8 cellular contexts compared by ENCODE assay signal in genomic region chr19:1811942-1812425, GRCh38. TPM values are rescaled to one million over a fixed set of nuclear protein-coding genes. Genes with fewer than 3 reads are reported as not detected.
DNase-seq lines count a peak whose midpoint lies in the region; ATAC-seq and TF ChIP-seq lines count a peak whose summit lies in the region.

ATP8B3 (minus strand) TSS chr19:1812276; CDS start chr19:1811736, 540 bp downstream.

- peak; percentile 56 for DNase-seq in activated T-cell treated with anti-CD3 and anti-CD28 coated beads, Interleukin-2, amount 50 U/mL, for 4 hours
- no peak for DNase-seq in activated T-cell treated with anti-CD3 and anti-CD28 coated beads, Interleukin-2, amount 50 U/mL, for 48 hours
- DNase-seq in activated B cell treated with CpG ODN at 0.5 μM for 24 hours: no peak
- peak; percentile 99 for DNase-seq in germinal center (ENCODE audit: low spot score)
- no peak for DNase-seq in smooth muscle cell (lab: John Stamatoyannopoulos, UW; ENCODE audit: unreplicated experiment)
- DNase-seq in cerebellar nuclear complex (lab: John Stamatoyannopoulos, UW): no peak
- no peak for DNase-seq in RPMI8226

- H3K9me3 ChIP-seq in smooth muscle cell (replicated peaks; ENCODE audit: low read depth): no peaks in the 10 kb centered on the region

- TF ChIP-seq CTCF in activated B cell treated with CpG ODN at 0.5 μM for 24 hours (IDR thresholded peaks at IDR 0.05) (no peak), smooth muscle cell (IDR thresholded peaks at IDR 0.05; ENCODE audit: borderline replicate concordance, insufficient read depth, poor library complexity, severe bottlenecking) (peak; percentile 16)

- intact Hi-C loops in activated B cell treated with CpG ODN at 0.5 μM for 24 hours (cut with micrococcal nuclease): loop anchor here (1.0 to 5.0 kb wide), 6 partner anchors 15 to 535 kb away; partner anchors contain the start of genes FAM174C, MBD3, REXO1 and UQCR11

- H3K27me3 ChIP-seq in smooth muscle cell (ENCODE audit: low read depth): no peaks in the 10 kb centered on the region

- peak within 1 kb of the TSS; percentile 88 for H3K4me3 Mint-ChIP-seq in activated T-cell treated with anti-CD3 and anti-CD28 coated beads, Interleukin-2, amount 50 U/mL, for 4 hours
- peak within 1 kb of the TSS; percentile 96 for H3K4me3 Mint-ChIP-seq in activated B cell treated with CpG ODN at 0.5 μM for 24 hours

- H3K27ac ChIP-seq in smooth muscle cell (ENCODE audit: low read depth): no peak within 1 kb of the TSS

- peak within 1 kb of the TSS; percentile 90 for H3K27ac Mint-ChIP-seq in activated B cell treated with CpG ODN at 0.5 μM for 24 hours

- POLR2A ChIA-PET in activated B cell treated with CpG ODN at 0.5 μM for 24 hours (lab: Charles Lee): interaction anchor here (0.5 to 0.7 kb wide), 2 partner anchors 321 to 334 kb away, joined by 4 to 6 read pairs; partner anchors contain the start of gene REEP6

- H3K4me1 ChIP-seq in smooth muscle cell (ENCODE audit: low read depth): peaks cover 7% of the 10 kb centered on the region

- H3K27me3 Mint-ChIP-seq in activated T-cell treated with anti-CD3 and anti-CD28 coated beads, Interleukin-2, amount 50 U/mL, for 4 hours (ENCODE audit: low read depth): no peaks in the 10 kb centered on the region
- no peaks in the 10 kb centered on the region for H3K27me3 Mint-ChIP-seq in activated B cell treated with CpG ODN at 0.5 μM for 24 hours

- H3K36me3 Mint-ChIP-seq in activated T-cell treated with anti-CD3 and anti-CD28 coated beads, Interleukin-2, amount 50 U/mL, for 4 hours (ENCODE audit: insufficient read depth): peaks cover 3% of the 10 kb centered on the region
- peaks cover 18% of the 10 kb centered on the region for H3K36me3 Mint-ChIP-seq in activated B cell treated with CpG ODN at 0.5 μM for 24 hours (ENCODE audit: low read depth)

- no peaks in the 10 kb centered on the region for H3K9me3 Mint-ChIP-seq in activated T-cell treated with anti-CD3 and anti-CD28 coated beads, Interleukin-2, amount 50 U/mL, for 4 hours
- H3K9me3 Mint-ChIP-seq in activated B cell treated with CpG ODN at 0.5 μM for 24 hours: no peaks in the 10 kb centered on the region

- no peaks in the 10 kb centered on the region for H3F3A ChIP-seq in smooth muscle cell (ENCODE audit: low read depth)

- H4K20me1 ChIP-seq in smooth muscle cell (ENCODE audit: low read depth): no peaks in the 10 kb centered on the region

- WGBS in smooth muscle cell (ENCODE audit: low lambda C conversion rate): 11% methylated on average over 21 of the region's 48 CpGs

- H3K9ac ChIP-seq in smooth muscle cell (ENCODE audit: low read depth): no peak within 1 kb of the TSS

- peak within 1 kb of the TSS; percentile 85 for H3K4me2 ChIP-seq in smooth muscle cell

- H2AFZ ChIP-seq in smooth muscle cell (ENCODE audit: low read depth): peak within 1 kb of the TSS; percentile 85

- CTCF ChIA-PET in activated B cell treated with CpG ODN at 0.5 μM for 24 hours (lab: Charles Lee): no interaction called here

- H3K4me1 Mint-ChIP-seq in activated T-cell treated with anti-CD3 and anti-CD28 coated beads, Interleukin-2, amount 50 U/mL, for 4 hours (ENCODE audit: low read depth): peaks cover 13% of the 10 kb centered on the region
- peaks cover 14% of the 10 kb centered on the region for H3K4me1 Mint-ChIP-seq in activated B cell treated with CpG ODN at 0.5 μM for 24 hours

- peak; percentile 16 to 39 for ATAC-seq in activated T-cell treated with anti-CD3 and anti-CD28 coated beads, Interleukin-2, amount 50 U/mL, for 4 hours
- ATAC-seq in HG03066 (IDR thresholded peaks at IDR 0.05; ENCODE audit: low read depth, unreplicated experiment): peak; percentile 10
- peak; percentile 84 for ATAC-seq in activated B cell treated with CpG ODN at 0.5 μM for 24 hours (ENCODE audit: low read depth)

- H3K36me3 ChIP-seq in smooth muscle cell (ENCODE audit: low read depth): no peaks in the 10 kb centered on the region

- no peaks in the 10 kb centered on the region for H3K79me2 ChIP-seq in smooth muscle cell (ENCODE audit: low read depth)

- H3K4me3 ChIP-seq in smooth muscle cell: peak within 1 kb of the TSS; percentile 67

RNA-seq across cellular contexts. Expression of gene ATP8B3, which starts in this region (rescaled TPM):
- total RNA-seq in activated T-cell treated with anti-CD3 and anti-CD28 coated beads, Interleukin-2, amount 50 U/mL, for 4 hours: under 1 TPM; 0.37 to 0.66 (median 0.43) TPM
- 2.3 and 3.9 TPM in 2 replicates for total RNA-seq in activated B cell treated with CpG ODN at 0.5 μM for 24 hours
- 2.0 and 2.8 TPM in 2 replicates for total RNA-seq in smooth muscle cell
- polyA plus RNA-seq in smooth muscle cell: 3.8 and 3.9 TPM in 2 replicates

Comparison
In these comparisons a context has a peak if more than half of its experiments do, and no peak if none do; other contexts are left out.
1. Peak in DNase-seq and ATAC-seq in activated T-cell treated with anti-CD3 and anti-CD28 coated beads, Interleukin-2, amount 50 U/mL, for 4 hours; RNA of the gene not detected or under 1 TPM.
2. ATAC-seq: peak in every context shown above with its lines; median percentile 84 in activated B cell treated with CpG ODN at 0.5 μM for 24 hours; 28 in activated T-cell treated with anti-CD3 and anti-CD28 coated beads, Interleukin-2, amount 50 U/mL, for 4 hours; 10 in HG03066.